19 cellular contexts compared by ENCODE assay signal in genomic region chr5:56706504-56706903, GRCh38.
"Had no signal": no experiment of that assay in that cellular context is flagged by ENCODE, and none has a peak within 500 bp of the region (broad histone marks: within the 10 kb centered on the region; RNA-seq: fewer than 3 reads in every experiment).

No MANE protein-coding gene starts in this region.

- H3K27ac ChIP-seq: coronary artery, dorsolateral prefrontal cortex, esophagus muscularis mucosa, foreskin keratinocyte, gastrocnemius medialis, heart right ventricle, left lung, lower lobe of right lung had no signal

- H3K9me3 ChIP-seq: esophagus muscularis mucosa, gastrocnemius medialis, lower lobe of right lung had no signal

- ATAC-seq: foreskin keratinocyte; gastrocnemius medialis; heart right ventricle; left cardiac atrium; left lung; left ventricle myocardium superior; lower lobe of right lung; naive thymus-derived CD8-positive, alpha-beta T cell had no signal

- H3K36me3 ChIP-seq: esophagus muscularis mucosa, gastrocnemius medialis, heart right ventricle, left lung, lower lobe of right lung had no signal

- H3K4me3 ChIP-seq: coronary artery, dorsolateral prefrontal cortex, esophagus muscularis mucosa, gastrocnemius medialis, heart right ventricle, left lung, lower lobe of right lung had no signal

- DNase-seq: dermis blood vessel endothelial cell; dorsolateral prefrontal cortex; effector CD4-positive, alpha-beta T cell; effector memory CD4-positive, alpha-beta T cell; foreskin keratinocyte; gastrocnemius medialis; glutamatergic neuron; head of caudate nucleus; heart right ventricle; hippocampal formation; left cardiac atrium; left lung; left ventricle myocardium superior; lower lobe of right lung; mesendoderm; midbrain; naive thymus-derived CD8-positive, alpha-beta T cell had no signal

- H3K36me3 Mint-ChIP-seq: naive thymus-derived CD8-positive, alpha-beta T cell had no signal

- H3K4me3 Mint-ChIP-seq: naive thymus-derived CD8-positive, alpha-beta T cell had no signal

- H3K27me3 ChIP-seq: esophagus muscularis mucosa, gastrocnemius medialis, left lung had no signal

- H3K27ac Mint-ChIP-seq: naive thymus-derived CD8-positive, alpha-beta T cell had no signal

- H3K4me1 ChIP-seq: esophagus muscularis mucosa, foreskin keratinocyte, gastrocnemius medialis, heart right ventricle, left lung, lower lobe of right lung had no signal
